18 cellular contexts compared by ENCODE assay signal in genomic region chr7:19242246-19242645, GRCh38.
DNase-seq lines count a peak whose midpoint lies in the region; ATAC-seq, FAIRE-seq and TF ChIP-seq lines count a peak whose summit lies in the region.
"Had no signal": no experiment of that assay in that cellular context is flagged by ENCODE, and none has a peak within 500 bp of the region (broad histone marks: within the 10 kb centered on the region; RNA-seq: fewer than 3 reads in every experiment).

No MANE protein-coding gene starts in this region.

- no peak overlapping the region for H4K91ac ChIP-seq in neuronal stem cell (ENCODE audit: low read depth, low read length, poor library complexity)

- H3K27ac ChIP-seq in SJCRH30 (no peak overlapping the region), neuronal stem cell (replicated peaks; ENCODE audit: low read length) (no peak overlapping the region), pancreas (no peak overlapping the region)

- no CpG with 5 or more reads among the region's 2 CpGs for WGBS in neuronal stem cell (ENCODE audit: extremely low coverage in 2 of 2, insufficient read length in 2 of 2, insufficient replicate concordance in 1 of 2), 2 donors
- 48 to 62% methylated on average over 2 of the region's 2 CpGs for WGBS in pancreas, 2 donors

- H3K9me3 ChIP-seq in SJCRH30 (replicated peaks) (0 out of 2 replicates have a peak, but pooled peaks cover 5% of the 10 kb centered on the region), neuronal stem cell (replicated peaks in 1 of 2; ENCODE audit: control insufficient read depth in 2 of 2, insufficient read depth in 1 of 2, low read depth in 1 of 2, low read length in 2 of 2) (peaks cover 0 to 2% of the 10 kb centered on the region in 2 donors), pancreas (no peaks in the 10 kb centered on the region)

- H3K27ac Mint-ChIP-seq in natural killer cell = no peak overlapping the region
- H3K27ac Mint-ChIP-seq: CD4-positive, alpha-beta memory T cell; GM23338 had no signal

- H2BK120ac ChIP-seq in neuronal stem cell (ENCODE audit: low read depth, low read length) = no peak overlapping the region

- ATAC-seq in natural killer cell (no peak), pancreas (no peak)
- ATAC-seq: GM23338 had no signal

- H3K36me3 ChIP-seq in SJCRH30 (no peaks in the 10 kb centered on the region), neuronal stem cell (replicated peaks in 1 of 2; ENCODE audit: control insufficient read depth in 2 of 2, insufficient read depth in 2 of 2, low read length in 2 of 2) (no peaks in the 10 kb centered on the region), pancreas (no peaks in the 10 kb centered on the region)

- DNase-seq in SJCRH30 (peak; percentile 30 to 36), myocyte (ENCODE audit: low read depth) (peak; percentile 71), neuronal stem cell (ENCODE audit: low spot score) (no peak), nucleus accumbens (lab: John Stamatoyannopoulos, UW) (no peak), natural killer cell (no peak), pancreas (no peak)
- DNase-seq: C1 segment of cervical spinal cord; Calu3; CD4-positive, alpha-beta memory T cell; COR-L47; DMS53; DMS79 treated with DMSO at 0.1 percent for 48 hours; GF-D8; H7; HCEC 1CT had no signal

- no peak overlapping the region for H3K4ac ChIP-seq in neuronal stem cell (ENCODE audit: low read length)

- H3K4me1 Mint-ChIP-seq in natural killer cell = no peaks in the 10 kb centered on the region
- H3K4me1 Mint-ChIP-seq: CD4-positive, alpha-beta memory T cell; GM23338 had no signal

- H3K4me1 ChIP-seq in SJCRH30 = no peaks in the 10 kb centered on the region
- H3K4me1 ChIP-seq in neuronal stem cell (ENCODE audit: control insufficient read depth in 2 of 2, insufficient read depth in 1 of 2, low read depth in 1 of 2, low read length in 2 of 2) = peaks cover 0 to 3% of the 10 kb centered on the region in 2 donors
- no peaks in the 10 kb centered on the region for H3K4me1 ChIP-seq in pancreas

- H3K23ac ChIP-seq in neuronal stem cell (ENCODE audit: low read depth, low read length, poor library complexity) = no peak overlapping the region

- FAIRE-seq in pancreas (lab: Jason Lieb, UNC) = no peak
- FAIRE-seq: GM12891, GM19239 had no signal

- intact Hi-C loops in natural killer cell (cut with micrococcal nuclease) (no loop called here), pancreas (cut with DNase I) (no loop called here)

- H2BK5ac ChIP-seq in neuronal stem cell (ENCODE audit: low read length) = no peak overlapping the region

- no peaks in the 10 kb centered on the region for H3K79me1 ChIP-seq in neuronal stem cell (ENCODE audit: low read depth, low read length)

- peak overlapping the region; percentile 23 for H2AFZ ChIP-seq in neuronal stem cell (ENCODE audit: low read length)
- H2AFZ ChIP-seq: GM23338 had no signal

- H3K27me3 Mint-ChIP-seq in natural killer cell (ENCODE audit: low read depth in 2 of 2) = peaks cover 0 to 5% of the 10 kb centered on the region in 2 donors
- H3K27me3 Mint-ChIP-seq: CD4-positive, alpha-beta memory T cell had no signal

- no peak overlapping the region for H3K4me3 Mint-ChIP-seq in natural killer cell
- H3K4me3 Mint-ChIP-seq: CD4-positive, alpha-beta memory T cell; GM23338 had no signal

- H3K4me2 ChIP-seq in neuronal stem cell (ENCODE audit: insufficient read depth, low read length, poor library complexity, severe bottlenecking) = no peak overlapping the region
- H3K4me2 ChIP-seq: GM23338 had no signal

- TF ChIP-seq CTCF in natural killer cell (IDR thresholded peaks at IDR 0.05) = no peak
- TF ChIP-seq CTCF in pancreas (IDR thresholded peaks at IDR 0.05) = no peak

- H3K36me3 Mint-ChIP-seq in natural killer cell = no peaks in the 10 kb centered on the region
- H3K36me3 Mint-ChIP-seq: CD4-positive, alpha-beta memory T cell had no signal

- H3K27me3 ChIP-seq in SJCRH30 (no peaks in the 10 kb centered on the region), neuronal stem cell (ENCODE audit: control insufficient read depth in 3 of 3, insufficient read depth in 3 of 3, low read depth in 1 of 3, low read length in 3 of 3) (no peaks in the 10 kb centered on the region), pancreas (no peaks in the 10 kb centered on the region)

- no peak overlapping the region for H4K8ac ChIP-seq in neuronal stem cell (ENCODE audit: low read depth, low read length)

- no peak overlapping the region for H3K14ac ChIP-seq in neuronal stem cell (ENCODE audit: low read length)

- H3K4me3 ChIP-seq in SJCRH30 (no peak overlapping the region), neuronal stem cell (ENCODE audit: low read length in 2 of 2) (no peak overlapping the region), pancreas (no peak overlapping the region)
- H3K4me3 ChIP-seq: GM23338 had no signal

- H2AK5ac ChIP-seq in neuronal stem cell (ENCODE audit: low read depth, low read length) = no peak overlapping the region

- H3K9ac ChIP-seq in neuronal stem cell (ENCODE audit: low read depth, low read length, poor library complexity) = no peak overlapping the region

- H2BK12ac ChIP-seq in neuronal stem cell (ENCODE audit: low read length) = no peak overlapping the region

- H3K18ac ChIP-seq in neuronal stem cell (ENCODE audit: low read length) = peak overlapping the region; percentile 52

- no peak overlapping the region for H2BK15ac ChIP-seq in neuronal stem cell (ENCODE audit: low read length)

- peaks cover 4 to 5% of the 10 kb centered on the region in 2 donors for H3K9me3 Mint-ChIP-seq in natural killer cell

Comparison
In these comparisons a context has a peak if more than half of its experiments do, and no peak if none do; other contexts are left out.
1. DNase-seq: peak in SJCRH30 (2 of 2) and myocyte (single experiment); none in neuronal stem cell (single experiment), nucleus accumbens (0 of 56), natural killer cell (single experiment) and pancreas (0 of 6).